1 cellular context compared by ENCODE assay signal in the genomic region with DNA sequence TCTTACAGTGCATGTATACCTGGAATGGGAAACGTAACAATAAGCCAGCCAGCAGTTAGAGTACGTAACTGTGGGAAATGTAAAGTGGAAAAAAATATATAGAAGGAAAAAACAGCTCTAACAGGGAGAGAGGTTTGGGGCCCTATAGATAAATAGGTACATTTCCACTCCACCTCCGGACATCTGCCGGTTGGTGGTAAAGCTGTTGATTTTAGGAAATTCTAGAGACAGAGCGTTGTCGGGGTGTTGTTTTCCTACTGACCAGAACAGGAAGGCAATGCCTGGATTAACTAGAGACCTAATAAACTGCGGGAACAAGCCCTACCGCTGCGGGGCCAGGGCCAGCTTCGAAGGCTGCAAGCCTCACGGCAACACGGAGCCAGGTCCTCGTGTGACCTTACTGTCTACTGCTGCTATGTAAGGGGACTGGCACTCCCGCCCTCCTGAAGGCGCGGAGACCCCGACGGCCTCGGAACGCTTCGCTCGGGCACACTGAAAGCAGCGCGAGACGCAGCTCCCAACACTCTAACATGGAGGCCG.
TF ChIP-seq lines count a peak whose summit lies in the region.

No MANE protein-coding gene starts in this region.

TF ChIP-seq in HepG2, 621 proteins besides CTCF, POLR2A, EP300 and RAD21 (continued from another document and continues in another):
- TF ChIP-seq, protein P1, sequence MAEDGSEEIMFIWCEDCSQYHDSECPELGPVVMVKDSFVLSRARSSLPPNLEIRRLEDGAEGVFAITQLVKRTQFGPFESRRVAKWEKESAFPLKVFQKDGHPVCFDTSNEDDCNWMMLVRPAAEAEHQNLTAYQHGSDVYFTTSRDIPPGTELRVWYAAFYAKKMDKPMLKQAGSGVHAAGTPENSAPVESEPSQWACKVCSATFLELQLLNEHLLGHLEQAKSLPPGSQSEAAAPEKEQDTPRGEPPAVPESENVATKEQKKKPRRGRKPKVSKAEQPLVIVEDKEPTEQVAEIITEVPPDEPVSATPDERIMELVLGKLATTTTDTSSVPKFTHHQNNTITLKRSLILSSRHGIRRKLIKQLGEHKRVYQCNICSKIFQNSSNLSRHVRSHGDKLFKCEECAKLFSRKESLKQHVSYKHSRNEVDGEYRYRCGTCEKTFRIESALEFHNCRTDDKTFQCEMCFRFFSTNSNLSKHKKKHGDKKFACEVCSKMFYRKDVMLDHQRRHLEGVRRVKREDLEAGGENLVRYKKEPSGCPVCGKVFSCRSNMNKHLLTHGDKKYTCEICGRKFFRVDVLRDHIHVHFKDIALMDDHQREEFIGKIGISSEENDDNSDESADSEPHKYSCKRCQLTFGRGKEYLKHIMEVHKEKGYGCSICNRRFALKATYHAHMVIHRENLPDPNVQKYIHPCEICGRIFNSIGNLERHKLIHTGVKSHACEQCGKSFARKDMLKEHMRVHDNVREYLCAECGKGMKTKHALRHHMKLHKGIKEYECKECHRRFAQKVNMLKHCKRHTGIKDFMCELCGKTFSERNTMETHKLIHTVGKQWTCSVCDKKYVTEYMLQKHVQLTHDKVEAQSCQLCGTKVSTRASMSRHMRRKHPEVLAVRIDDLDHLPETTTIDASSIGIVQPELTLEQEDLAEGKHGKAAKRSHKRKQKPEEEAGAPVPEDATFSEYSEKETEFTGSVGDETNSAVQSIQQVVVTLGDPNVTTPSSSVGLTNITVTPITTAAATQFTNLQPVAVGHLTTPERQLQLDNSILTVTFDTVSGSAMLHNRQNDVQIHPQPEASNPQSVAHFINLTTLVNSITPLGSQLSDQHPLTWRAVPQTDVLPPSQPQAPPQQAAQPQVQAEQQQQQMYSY (CRISPR knock-in tag; IDR thresholded peaks at IDR 0.05), result no peak; the same call in 1 of the 2 replicates
- TF ChIP-seq RAD51 (IDR thresholded peaks at IDR 0.05; ENCODE audit: borderline replicate concordance), result no peak
- no peak for TF ChIP-seq NBN (conservative IDR thresholded peaks at IDR 0.05)
- TF ChIP-seq, protein P2, sequence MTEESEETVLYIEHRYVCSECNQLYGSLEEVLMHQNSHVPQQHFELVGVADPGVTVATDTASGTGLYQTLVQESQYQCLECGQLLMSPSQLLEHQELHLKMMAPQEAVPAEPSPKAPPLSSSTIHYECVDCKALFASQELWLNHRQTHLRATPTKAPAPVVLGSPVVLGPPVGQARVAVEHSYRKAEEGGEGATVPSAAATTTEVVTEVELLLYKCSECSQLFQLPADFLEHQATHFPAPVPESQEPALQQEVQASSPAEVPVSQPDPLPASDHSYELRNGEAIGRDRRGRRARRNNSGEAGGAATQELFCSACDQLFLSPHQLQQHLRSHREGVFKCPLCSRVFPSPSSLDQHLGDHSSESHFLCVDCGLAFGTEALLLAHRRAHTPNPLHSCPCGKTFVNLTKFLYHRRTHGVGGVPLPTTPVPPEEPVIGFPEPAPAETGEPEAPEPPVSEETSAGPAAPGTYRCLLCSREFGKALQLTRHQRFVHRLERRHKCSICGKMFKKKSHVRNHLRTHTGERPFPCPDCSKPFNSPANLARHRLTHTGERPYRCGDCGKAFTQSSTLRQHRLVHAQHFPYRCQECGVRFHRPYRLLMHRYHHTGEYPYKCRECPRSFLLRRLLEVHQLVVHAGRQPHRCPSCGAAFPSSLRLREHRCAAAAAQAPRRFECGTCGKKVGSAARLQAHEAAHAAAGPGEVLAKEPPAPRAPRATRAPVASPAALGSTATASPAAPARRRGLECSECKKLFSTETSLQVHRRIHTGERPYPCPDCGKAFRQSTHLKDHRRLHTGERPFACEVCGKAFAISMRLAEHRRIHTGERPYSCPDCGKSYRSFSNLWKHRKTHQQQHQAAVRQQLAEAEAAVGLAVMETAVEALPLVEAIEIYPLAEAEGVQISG (CRISPR knock-in tag; IDR thresholded peaks at IDR 0.05), result no peak
- TF ChIP-seq, protein P3, sequence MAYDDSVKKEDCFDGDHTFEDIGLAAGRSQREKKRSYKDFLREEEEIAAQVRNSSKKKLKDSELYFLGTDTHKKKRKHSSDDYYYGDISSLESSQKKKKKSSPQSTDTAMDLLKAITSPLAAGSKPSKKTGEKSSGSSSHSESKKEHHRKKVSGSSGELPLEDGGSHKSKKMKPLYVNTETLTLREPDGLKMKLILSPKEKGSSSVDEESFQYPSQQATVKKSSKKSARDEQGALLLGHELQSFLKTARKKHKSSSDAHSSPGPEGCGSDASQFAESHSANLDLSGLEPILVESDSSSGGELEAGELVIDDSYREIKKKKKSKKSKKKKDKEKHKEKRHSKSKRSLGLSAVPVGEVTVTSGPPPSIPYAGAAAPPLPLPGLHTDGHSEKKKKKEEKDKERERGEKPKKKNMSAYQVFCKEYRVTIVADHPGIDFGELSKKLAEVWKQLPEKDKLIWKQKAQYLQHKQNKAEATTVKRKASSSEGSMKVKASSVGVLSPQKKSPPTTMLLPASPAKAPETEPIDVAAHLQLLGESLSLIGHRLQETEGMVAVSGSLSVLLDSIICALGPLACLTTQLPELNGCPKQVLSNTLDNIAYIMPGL (CRISPR knock-in tag; IDR thresholded peaks at IDR 0.05; ENCODE audit: borderline replicate concordance in 1 of 2, low read depth in 1 of 2), result no peak
- peak; percentile 30; the same call in 1 of the 3 replicates for TF ChIP-seq MXI1 (IDR thresholded peaks at IDR 0.05; ENCODE audit: borderline replicate concordance, low read depth, low read length)
- TF ChIP-seq ZMYM3 (CRISPR knock-in tag; IDR thresholded peaks at IDR 0.05), result 0 out of 2 replicates have a peak, but pooled peaks have one; percentile 41
- TF ChIP-seq HOXA7 (CRISPR knock-in tag; IDR thresholded peaks at IDR 0.05), result no peak
- no peak for TF ChIP-seq FOXA3 (CRISPR knock-in tag; IDR thresholded peaks at IDR 0.05)
- TF ChIP-seq ZNF317 (CRISPR knock-in tag; IDR thresholded peaks at IDR 0.05), result peak; percentile 63; the same call in 1 of the 2 replicates
- TF ChIP-seq ZNF24 (IDR thresholded peaks at IDR 0.05), result no peak
- TF ChIP-seq NFKBIZ (CRISPR knock-in tag; IDR thresholded peaks at IDR 0.05), result 0 out of 2 replicates have a peak, but pooled peaks have one; percentile 37
- TF ChIP-seq, protein P4, sequence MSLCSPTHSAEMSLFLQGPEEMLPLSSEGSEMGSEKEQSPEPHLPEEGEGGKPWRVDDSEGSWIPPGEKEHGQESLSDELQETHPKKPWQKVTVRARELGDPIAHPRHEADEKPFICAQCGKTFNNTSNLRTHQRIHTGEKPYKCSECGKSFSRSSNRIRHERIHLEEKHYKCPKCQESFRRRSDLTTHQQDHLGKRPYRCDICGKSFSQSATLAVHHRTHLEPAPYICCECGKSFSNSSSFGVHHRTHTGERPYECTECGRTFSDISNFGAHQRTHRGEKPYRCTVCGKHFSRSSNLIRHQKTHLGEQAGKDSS (CRISPR knock-in tag; IDR thresholded peaks at IDR 0.05; ENCODE audit: borderline replicate concordance, low read depth), result peak; percentile 81; the same call in 1 of the 2 replicates
- TF ChIP-seq ZNF615 (CRISPR knock-in tag; IDR thresholded peaks at IDR 0.05; ENCODE audit: borderline replicate concordance), result 0 out of 2 replicates have a peak, but pooled peaks have one; percentile 17
- TF ChIP-seq, protein P5, sequence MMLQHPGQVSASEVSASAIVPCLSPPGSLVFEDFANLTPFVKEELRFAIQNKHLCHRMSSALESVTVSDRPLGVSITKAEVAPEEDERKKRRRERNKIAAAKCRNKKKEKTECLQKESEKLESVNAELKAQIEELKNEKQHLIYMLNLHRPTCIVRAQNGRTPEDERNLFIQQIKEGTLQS (CRISPR knock-in tag; IDR thresholded peaks at IDR 0.05), result peak; percentile 8; the same call in 1 of the 2 replicates
- TF ChIP-seq ZNF256 (CRISPR knock-in tag; conservative IDR thresholded peaks at IDR 0.05), result peak; percentile 76; the same call in 1 of the 2 replicates
- peak; percentile 82 for TF ChIP-seq NKX3-1 (CRISPR knock-in tag; IDR thresholded peaks at IDR 0.05)
- no peak for TF ChIP-seq NR3C1 (CRISPR knock-in tag; IDR thresholded peaks at IDR 0.05)
- TF ChIP-seq GFI1 (CRISPR knock-in tag; IDR thresholded peaks at IDR 0.05; ENCODE audit: borderline replicate concordance), result no peak
- no peak for TF ChIP-seq ADNP (CRISPR knock-in tag; IDR thresholded peaks at IDR 0.05)
- TF ChIP-seq, protein P6, sequence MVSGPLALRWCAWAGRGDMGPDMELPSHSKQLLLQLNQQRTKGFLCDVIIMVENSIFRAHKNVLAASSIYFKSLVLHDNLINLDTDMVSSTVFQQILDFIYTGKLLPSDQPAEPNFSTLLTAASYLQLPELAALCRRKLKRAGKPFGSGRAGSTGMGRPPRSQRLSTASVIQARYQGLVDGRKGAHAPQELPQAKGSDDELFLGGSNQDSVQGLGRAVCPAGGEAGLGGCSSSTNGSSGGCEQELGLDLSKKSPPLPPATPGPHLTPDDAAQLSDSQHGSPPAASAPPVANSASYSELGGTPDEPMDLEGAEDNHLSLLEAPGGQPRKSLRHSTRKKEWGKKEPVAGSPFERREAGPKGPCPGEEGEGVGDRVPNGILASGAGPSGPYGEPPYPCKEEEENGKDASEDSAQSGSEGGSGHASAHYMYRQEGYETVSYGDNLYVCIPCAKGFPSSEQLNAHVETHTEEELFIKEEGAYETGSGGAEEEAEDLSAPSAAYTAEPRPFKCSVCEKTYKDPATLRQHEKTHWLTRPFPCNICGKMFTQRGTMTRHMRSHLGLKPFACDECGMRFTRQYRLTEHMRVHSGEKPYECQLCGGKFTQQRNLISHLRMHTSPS (CRISPR knock-in tag; IDR thresholded peaks at IDR 0.05; ENCODE audit: low read depth), result peak; percentile 60; the same call in 1 of the 2 replicates
- no peak for TF ChIP-seq GATAD1 (CRISPR knock-in tag; IDR thresholded peaks at IDR 0.05)
- TF ChIP-seq HNRNPLL (IDR thresholded peaks at IDR 0.05; ENCODE audit: low read depth, low read length, poor library complexity, severe bottlenecking), result no peak
- TF ChIP-seq, protein P7, sequence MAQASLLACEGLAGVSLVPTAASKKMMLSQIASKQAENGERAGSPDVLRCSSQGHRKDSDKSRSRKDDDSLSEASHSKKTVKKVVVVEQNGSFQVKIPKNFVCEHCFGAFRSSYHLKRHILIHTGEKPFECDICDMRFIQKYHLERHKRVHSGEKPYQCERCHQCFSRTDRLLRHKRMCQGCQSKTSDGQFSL (CRISPR knock-in tag; IDR thresholded peaks at IDR 0.05), result no peak
- TF ChIP-seq ZNF33B (CRISPR knock-in tag; IDR thresholded peaks at IDR 0.05), result no peak
- TF ChIP-seq, protein P8, sequence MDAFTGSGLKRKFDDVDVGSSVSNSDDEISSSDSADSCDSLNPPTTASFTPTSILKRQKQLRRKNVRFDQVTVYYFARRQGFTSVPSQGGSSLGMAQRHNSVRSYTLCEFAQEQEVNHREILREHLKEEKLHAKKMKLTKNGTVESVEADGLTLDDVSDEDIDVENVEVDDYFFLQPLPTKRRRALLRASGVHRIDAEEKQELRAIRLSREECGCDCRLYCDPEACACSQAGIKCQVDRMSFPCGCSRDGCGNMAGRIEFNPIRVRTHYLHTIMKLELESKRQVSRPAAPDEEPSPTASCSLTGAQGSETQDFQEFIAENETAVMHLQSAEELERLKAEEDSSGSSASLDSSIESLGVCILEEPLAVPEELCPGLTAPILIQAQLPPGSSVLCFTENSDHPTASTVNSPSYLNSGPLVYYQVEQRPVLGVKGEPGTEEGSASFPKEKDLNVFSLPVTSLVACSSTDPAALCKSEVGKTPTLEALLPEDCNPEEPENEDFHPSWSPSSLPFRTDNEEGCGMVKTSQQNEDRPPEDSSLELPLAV (CRISPR knock-in tag; conservative IDR thresholded peaks at IDR 0.05; ENCODE audit: low read depth), result no peak
- peak; percentile 69; the same call in 1 of the 2 replicates for TF ChIP-seq MYC (CRISPR knock-in tag; IDR thresholded peaks at IDR 0.05; ENCODE audit: borderline replicate concordance)
- no peak for TF ChIP-seq GABPB1 (CRISPR knock-in tag; IDR thresholded peaks at IDR 0.05)
- peak; percentile 29; the same call in 1 of the 2 replicates for TF ChIP-seq KLF6 (CRISPR knock-in tag; IDR thresholded peaks at IDR 0.05)
- no peak for TF ChIP-seq SOX6 (IDR thresholded peaks at IDR 0.05)
- TF ChIP-seq SOX6 (CRISPR knock-in tag; IDR thresholded peaks at IDR 0.05), result peak; percentile 77; the same call in 1 of the 2 replicates
- no peak for TF ChIP-seq HOXA9 (CRISPR knock-in tag; IDR thresholded peaks at IDR 0.05; ENCODE audit: borderline replicate concordance)
- TF ChIP-seq ZNF773 (CRISPR knock-in tag; IDR thresholded peaks at IDR 0.05; ENCODE audit: borderline replicate concordance), result peak; percentile 72; the same call in 1 of the 2 replicates
- TF ChIP-seq FLYWCH1 (CRISPR knock-in tag; IDR thresholded peaks at IDR 0.05), result no peak
- no peak for TF ChIP-seq ZBTB3 (CRISPR knock-in tag; IDR thresholded peaks at IDR 0.05; ENCODE audit: borderline replicate concordance, low read depth)
- TF ChIP-seq, protein P9, sequence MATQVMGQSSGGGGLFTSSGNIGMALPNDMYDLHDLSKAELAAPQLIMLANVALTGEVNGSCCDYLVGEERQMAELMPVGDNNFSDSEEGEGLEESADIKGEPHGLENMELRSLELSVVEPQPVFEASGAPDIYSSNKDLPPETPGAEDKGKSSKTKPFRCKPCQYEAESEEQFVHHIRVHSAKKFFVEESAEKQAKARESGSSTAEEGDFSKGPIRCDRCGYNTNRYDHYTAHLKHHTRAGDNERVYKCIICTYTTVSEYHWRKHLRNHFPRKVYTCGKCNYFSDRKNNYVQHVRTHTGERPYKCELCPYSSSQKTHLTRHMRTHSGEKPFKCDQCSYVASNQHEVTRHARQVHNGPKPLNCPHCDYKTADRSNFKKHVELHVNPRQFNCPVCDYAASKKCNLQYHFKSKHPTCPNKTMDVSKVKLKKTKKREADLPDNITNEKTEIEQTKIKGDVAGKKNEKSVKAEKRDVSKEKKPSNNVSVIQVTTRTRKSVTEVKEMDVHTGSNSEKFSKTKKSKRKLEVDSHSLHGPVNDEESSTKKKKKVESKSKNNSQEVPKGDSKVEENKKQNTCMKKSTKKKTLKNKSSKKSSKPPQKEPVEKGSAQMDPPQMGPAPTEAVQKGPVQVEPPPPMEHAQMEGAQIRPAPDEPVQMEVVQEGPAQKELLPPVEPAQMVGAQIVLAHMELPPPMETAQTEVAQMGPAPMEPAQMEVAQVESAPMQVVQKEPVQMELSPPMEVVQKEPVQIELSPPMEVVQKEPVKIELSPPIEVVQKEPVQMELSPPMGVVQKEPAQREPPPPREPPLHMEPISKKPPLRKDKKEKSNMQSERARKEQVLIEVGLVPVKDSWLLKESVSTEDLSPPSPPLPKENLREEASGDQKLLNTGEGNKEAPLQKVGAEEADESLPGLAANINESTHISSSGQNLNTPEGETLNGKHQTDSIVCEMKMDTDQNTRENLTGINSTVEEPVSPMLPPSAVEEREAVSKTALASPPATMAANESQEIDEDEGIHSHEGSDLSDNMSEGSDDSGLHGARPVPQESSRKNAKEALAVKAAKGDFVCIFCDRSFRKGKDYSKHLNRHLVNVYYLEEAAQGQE (IDR thresholded peaks at IDR 0.05; ENCODE audit: borderline replicate concordance in 1 of 2, low read depth in 1 of 2, low read length in 2 of 2), result no peak; a peak in 1 of 4 replicates
- TF ChIP-seq ZNF496 (CRISPR knock-in tag; IDR thresholded peaks at IDR 0.05; ENCODE audit: insufficient replicate concordance), result no peak
- no peak for TF ChIP-seq ZFP36 (IDR thresholded peaks at IDR 0.05; ENCODE audit: borderline replicate concordance, low read depth, low read length, partially characterized antibody)
